12 cellular contexts compared by ENCODE assay signal in the genomic region with DNA sequence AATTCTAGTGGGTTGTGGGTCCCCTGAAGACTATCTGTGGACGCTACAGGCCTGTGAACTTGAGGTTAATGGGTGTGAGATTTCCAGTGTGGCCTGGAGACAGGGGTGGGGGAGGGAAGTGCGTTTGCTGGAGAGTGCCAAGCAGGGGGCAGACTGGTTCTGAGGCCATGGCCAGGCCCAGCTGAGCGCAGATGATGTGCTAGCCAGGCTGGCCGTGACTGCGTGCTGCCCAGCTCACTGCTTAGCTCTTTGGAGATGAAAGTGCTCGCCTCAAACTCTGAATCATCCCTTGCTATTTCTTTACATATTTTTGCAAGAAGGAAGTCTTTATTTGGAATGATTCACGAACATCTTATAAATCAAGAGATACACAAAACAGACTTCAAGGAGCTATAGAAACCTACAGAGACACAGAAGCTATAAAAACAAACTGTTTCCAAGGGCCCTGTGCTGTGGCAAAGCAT.
DNase-seq lines count a peak whose midpoint lies in the region; ATAC-seq and TF ChIP-seq lines count a peak whose summit lies in the region.
"Had no signal": no experiment of that assay in that cellular context is flagged by ENCODE, and none has a peak within 500 bp of the region (broad histone marks: within the 10 kb centered on the region; RNA-seq: fewer than 3 reads in every experiment).

No MANE protein-coding gene starts in this region.

- POLR2A ChIA-PET in HEK293 (lab: Yijun Ruan, JAX), result interaction anchor here (1.4 kb wide), 1 partner anchor 89 kb away, joined by 5 read pairs; a partner anchor contains a TSS
- POLR2A ChIA-PET in activated CD4-positive, alpha-beta memory T cell treated with anti-CD3 and anti-CD28 coated beads, Interleukin-2, amount 10 ng/mL, durations not matched to agents 7 days and 5 days (lab: Charles Lee), result no interaction called here

- H3K9me2 ChIP-seq in hepatocyte (replicated peaks; ENCODE audit: insufficient read depth), result no peaks in the 10 kb centered on the region

- H3K27ac Mint-ChIP-seq in neural progenitor cell, result no peak overlapping the region
- no peak overlapping the region for H3K27ac Mint-ChIP-seq in activated CD4-positive, alpha-beta memory T cell treated with anti-CD3 and anti-CD28 coated beads, Interleukin-2, amount 10 ng/mL, durations not matched to agents 7 days and 5 days

- H3K4me3 ChIP-seq in HEK293 (ENCODE audit: low read depth, low read length) (no peak overlapping the region), astrocyte of the cerebellum (ENCODE audit: low read depth, low read length) (no peak overlapping the region), hepatocyte (no peak overlapping the region), skeletal muscle satellite cell (ENCODE audit: low read length) (peak overlapping the region; percentile 6), neural progenitor cell (no peak overlapping the region)
- H3K4me3 ChIP-seq: heart right ventricle had no signal

- peaks cover 2% of the 10 kb centered on the region for H3F3A ChIP-seq in neural progenitor cell (ENCODE audit: low read depth)

- H3K9me3 Mint-ChIP-seq in neural progenitor cell, result no peaks in the 10 kb centered on the region
- no peaks in the 10 kb centered on the region for H3K9me3 Mint-ChIP-seq in activated CD4-positive, alpha-beta memory T cell treated with anti-CD3 and anti-CD28 coated beads, Interleukin-2, amount 10 ng/mL, durations not matched to agents 7 days and 5 days

- H3K27me3 Mint-ChIP-seq in neural progenitor cell (ENCODE audit: insufficient read depth, low read depth), result peaks cover 7% of the 10 kb centered on the region
- peaks cover 11% of the 10 kb centered on the region for H3K27me3 Mint-ChIP-seq in activated CD4-positive, alpha-beta memory T cell treated with anti-CD3 and anti-CD28 coated beads, Interleukin-2, amount 10 ng/mL, durations not matched to agents 7 days and 5 days

- 62% methylated on average over 7 of the region's 7 CpGs for WGBS in hepatocyte (ENCODE audit: low lambda C conversion rate, missing lambda C conversion rate)

- H3K9me3 ChIP-seq in HEK293 (ENCODE audit: control insufficient read depth, insufficient read depth, low read depth, low read length), result no peaks in the 10 kb centered on the region
- H3K9me3 ChIP-seq in hepatocyte (ENCODE audit: low read depth), result no peaks in the 10 kb centered on the region
- no peaks in the 10 kb centered on the region for H3K9me3 ChIP-seq in skeletal muscle satellite cell (replicated peaks; ENCODE audit: low read length)
- no peaks in the 10 kb centered on the region for H3K9me3 ChIP-seq in neural progenitor cell (ENCODE audit: low read depth)
- H3K9me3 ChIP-seq: heart right ventricle had no signal

- no peaks in the 10 kb centered on the region for H3K27me3 ChIP-seq in hepatocyte
- no peaks in the 10 kb centered on the region for H3K27me3 ChIP-seq in skeletal muscle satellite cell (ENCODE audit: control insufficient read depth, insufficient read depth, low read length)
- no peaks in the 10 kb centered on the region for H3K27me3 ChIP-seq in neural progenitor cell
- H3K27me3 ChIP-seq: heart right ventricle had no signal

- no peaks in the 10 kb centered on the region for H3K36me3 ChIP-seq in HEK293 (ENCODE audit: control insufficient read depth in 2 of 2, insufficient read depth in 1 of 2, low read length in 2 of 2)
- H3K36me3 ChIP-seq in hepatocyte (replicated peaks; ENCODE audit: insufficient read depth, low read depth), result no peaks in the 10 kb centered on the region
- H3K36me3 ChIP-seq in skeletal muscle satellite cell (ENCODE audit: insufficient read depth, low read length), result no peaks in the 10 kb centered on the region
- H3K36me3 ChIP-seq in neural progenitor cell, result no peaks in the 10 kb centered on the region
- H3K36me3 ChIP-seq: heart right ventricle had no signal

- H3K36me3 Mint-ChIP-seq in neural progenitor cell, result no peaks in the 10 kb centered on the region
- H3K36me3 Mint-ChIP-seq in activated CD4-positive, alpha-beta memory T cell treated with anti-CD3 and anti-CD28 coated beads, Interleukin-2, amount 10 ng/mL, durations not matched to agents 7 days and 5 days (ENCODE audit: low read depth), result no peaks in the 10 kb centered on the region

- CTCF ChIA-PET in HEK293 (lab: Yijun Ruan, JAX), result interaction anchor here (0.6 to 1.6 kb wide), 2 partner anchors 46 to 88 kb away, joined by 3 to 5 read pairs; a partner anchor contains a TSS
- CTCF ChIA-PET in activated CD4-positive, alpha-beta memory T cell treated with anti-CD3 and anti-CD28 coated beads, Interleukin-2, amount 10 ng/mL, durations not matched to agents 7 days and 5 days (lab: Charles Lee), result interaction anchor here (1.0 to 1.7 kb wide), 3 partner anchors 8 to 14 kb away, joined by 3 to 6 read pairs (median 3); no protein-coding TSS in a partner anchor

- no peaks in the 10 kb centered on the region for H3K4me1 ChIP-seq in HEK293 (ENCODE audit: control insufficient read depth, insufficient read depth, low read length)
- peaks cover 17% of the 10 kb centered on the region for H3K4me1 ChIP-seq in hepatocyte (ENCODE audit: insufficient read depth)
- peaks cover 14% of the 10 kb centered on the region for H3K4me1 ChIP-seq in skeletal muscle satellite cell (ENCODE audit: control insufficient read depth, insufficient read depth, low read length)
- H3K4me1 ChIP-seq in neural progenitor cell, result peaks cover 2% of the 10 kb centered on the region

- no peaks in the 10 kb centered on the region for H4K20me1 ChIP-seq in hepatocyte (ENCODE audit: insufficient read depth, poor library complexity, severe bottlenecking)
- no peaks in the 10 kb centered on the region for H4K20me1 ChIP-seq in neural progenitor cell (ENCODE audit: low read depth)

- H3K27ac ChIP-seq in HEK293 (ENCODE audit: extremely low read depth, low read depth, low read length), result no peak overlapping the region
- H3K27ac ChIP-seq in hepatocyte, result peak overlapping the region; percentile 88
- no peak overlapping the region for H3K27ac ChIP-seq in neural progenitor cell
- H3K27ac ChIP-seq: heart right ventricle had no signal

- H3K79me2 ChIP-seq in hepatocyte (no peaks in the 10 kb centered on the region), neural progenitor cell (ENCODE audit: low read depth) (no peaks in the 10 kb centered on the region)

- H3K9ac ChIP-seq in skeletal muscle satellite cell (ENCODE audit: low read depth, low read length) (peak overlapping the region; percentile 65), neural progenitor cell (no peak overlapping the region)

- H2AFZ ChIP-seq in hepatocyte (no peak overlapping the region), neural progenitor cell (replicated peaks) (no peak overlapping the region)

- DNase-seq in astrocyte of the cerebellum (ENCODE audit: low read depth) (peak; percentile 52), hepatocyte (ENCODE audit: low spot score) (peak; percentile 66), neural progenitor cell (ENCODE audit: low spot score) (no peak), NCI-H446 (lab: John Stamatoyannopoulos, UW) (no peak)
- DNase-seq in activated CD4-positive, alpha-beta memory T cell treated with anti-CD3 and anti-CD28 coated beads, Interleukin-2, amount 10 ng/mL, durations not matched to agents 7 days and 5 days, result no peak
- DNase-seq: activated gamma-delta T cell, heart right ventricle, NCI-H2029, retina had no signal

- TF ChIP-seq CTCF in HEK293 (tag by site-specific recombination; IDR thresholded peaks at IDR 0.05) (no peak), astrocyte of the cerebellum (IDR thresholded peaks at IDR 0.05; ENCODE audit: low read depth, low read length, missing control alignments) (no peak), hepatocyte (IDR thresholded peaks at IDR 0.05; ENCODE audit: poor library complexity) (no peak), neural progenitor cell (IDR thresholded peaks at IDR 0.05) (no peak)

- no peak overlapping the region for H3K4me3 Mint-ChIP-seq in neural progenitor cell
- H3K4me3 Mint-ChIP-seq in activated CD4-positive, alpha-beta memory T cell treated with anti-CD3 and anti-CD28 coated beads, Interleukin-2, amount 10 ng/mL, durations not matched to agents 7 days and 5 days, result no peak overlapping the region

- H3K4me1 Mint-ChIP-seq in neural progenitor cell, result peaks cover 8% of the 10 kb centered on the region
- peaks cover 1% of the 10 kb centered on the region for H3K4me1 Mint-ChIP-seq in activated CD4-positive, alpha-beta memory T cell treated with anti-CD3 and anti-CD28 coated beads, Interleukin-2, amount 10 ng/mL, durations not matched to agents 7 days and 5 days

- no peak overlapping the region for H3K4me2 ChIP-seq in hepatocyte
- H3K4me2 ChIP-seq in skeletal muscle satellite cell (ENCODE audit: low read length), result peak overlapping the region; percentile 45
- H3K4me2 ChIP-seq in neural progenitor cell, result no peak overlapping the region

- in situ Hi-C loops in astrocyte of the cerebellum (cut with HindIII; ENCODE audit: low sequenced_read_pairs), result no loop called here

- no peak for ATAC-seq in activated CD4-positive, CD25-positive, alpha-beta regulatory T cell treated with anti-CD3 and anti-CD28 coated beads, Interleukin-2, amount 50 U/mL, for 24 hours

TF ChIP-seq in HEK293, 187 proteins besides CTCF, POLR2A, EP300 and RAD21 (continues in another document):
- TF ChIP-seq, protein P1, sequence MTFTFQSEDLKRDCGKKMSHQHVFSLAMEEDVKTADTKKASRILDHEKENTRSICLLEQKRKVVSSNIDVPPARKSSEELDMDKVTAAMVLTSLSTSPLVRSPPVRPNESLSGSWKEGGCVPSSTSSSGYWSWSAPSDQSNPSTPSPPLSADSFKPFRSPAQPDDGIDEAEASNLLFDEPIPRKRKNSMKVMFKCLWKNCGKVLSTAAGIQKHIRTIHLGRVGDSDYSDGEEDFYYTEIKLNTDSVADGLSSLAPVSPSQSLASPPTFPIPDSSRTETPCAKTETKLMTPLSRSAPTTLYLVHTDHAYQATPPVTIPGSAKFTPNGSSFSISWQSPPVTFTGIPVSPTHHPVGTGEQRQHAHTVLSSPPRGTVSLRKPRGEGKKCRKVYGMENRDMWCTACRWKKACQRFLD (tag by site-specific recombination; IDR thresholded peaks at IDR 0.05), result no peak

Comparison
In these comparisons a context has a peak if more than half of its experiments do, and no peak if none do; other contexts are left out.
1. DNase-seq: peak in astrocyte of the cerebellum (single experiment) and hepatocyte (single experiment); none in neural progenitor cell (single experiment), activated CD4-positive, alpha-beta memory T cell treated with anti-CD3 and anti-CD28 coated beads, Interleukin-2, amount 10 ng/mL, durations not matched to agents 7 days and 5 days (single experiment) and NCI-H446 (0 of 2).